In genomic region chr15:38605744-38606143, GRCh38 we compare ENCODE assay signal across 12 cellular contexts.
"Had no signal": no experiment of that assay in that cellular context is flagged by ENCODE, and none has a peak within 500 bp of the region (broad histone marks: within the 10 kb centered on the region; RNA-seq: fewer than 3 reads in every experiment).

No MANE protein-coding gene starts in this region.

- H3K27ac Mint-ChIP-seq: nephron progenitor cell, type B pancreatic cell had no signal

- H3K4me3 ChIP-seq: gastrocnemius medialis, heart left ventricle, prostate gland, right lobe of liver, smooth muscle cell, suprapubic skin had no signal

- H3K27me3 ChIP-seq: gastrocnemius medialis, right lobe of liver, suprapubic skin had no signal

- H3K4me3 Mint-ChIP-seq: nephron progenitor cell, type B pancreatic cell had no signal

- H3K36me3 ChIP-seq: gastrocnemius medialis, heart left ventricle, prostate gland, right lobe of liver, suprapubic skin had no signal

- H3K9me3 ChIP-seq: gastrocnemius medialis, heart left ventricle, prostate gland, right lobe of liver, suprapubic skin had no signal

- ATAC-seq: gastrocnemius medialis, heart left ventricle, right lobe of liver, Right ventricle myocardium inferior had no signal

- H3K36me3 Mint-ChIP-seq: type B pancreatic cell had no signal

- H3K27ac ChIP-seq: gastrocnemius medialis, heart left ventricle, prostate gland, right lobe of liver, suprapubic skin had no signal

- H3K27me3 Mint-ChIP-seq: type B pancreatic cell had no signal

- H3K9me3 Mint-ChIP-seq: nephron progenitor cell had no signal

- DNase-seq: activated CD4-positive, CD25-positive, alpha-beta regulatory T cell treated with anti-CD3 and anti-CD28 coated beads, Interleukin-2, amount 50 U/mL, for 72 hours; gastrocnemius medialis; heart left ventricle; nephron progenitor cell; right lobe of liver; stimulated activated naive CD4-positive, alpha-beta T cell; T-helper 9 cell had no signal
